In genomic region chr2:178193496-178193822, GRCh38 we compare ENCODE assay signal across 9 cellular contexts. TPM values are rescaled to one million over a fixed set of nuclear protein-coding genes. Genes with fewer than 3 reads are reported as not detected.
A peak's percentile ranks its signal among the peaks of the same experiment; 100 is the strongest.
DNase-seq lines count a peak whose midpoint lies in the region; ATAC-seq, FAIRE-seq and TF ChIP-seq lines count a peak whose summit lies in the region.
"Had no signal": no experiment of that assay in that cellular context is flagged by ENCODE, and none has a peak within 500 bp of the region (broad histone marks: within the 10 kb centered on the region; RNA-seq: fewer than 3 reads in every experiment).

No MANE protein-coding gene starts in this region.

- no peaks in the 10 kb centered on the region for H3K9me3 ChIP-seq in A549
- H3K9me3 ChIP-seq in HUES48 (ENCODE audit: control insufficient read depth, insufficient read depth, low read length), result no peaks in the 10 kb centered on the region
- no peaks in the 10 kb centered on the region for H3K9me3 ChIP-seq in breast epithelium
- H3K9me3 ChIP-seq in mucosa of rectum (ENCODE audit: control insufficient read depth in 2 of 2, low read length in 2 of 2), result no peaks in the 10 kb centered on the region

- CTCF ChIA-PET in A549 (lab: Yijun Ruan, JAX), result interaction anchor here (0.6 to 1.4 kb wide), 2 partner anchors 221 to 232 kb away, joined by 3 to 7 read pairs; no protein-coding TSS in a partner anchor

- ATAC-seq in A549 (peak; percentile 20 to 41; a peak in 5 of 6 replicates), GM21367 (IDR thresholded peaks at IDR 0.05; ENCODE audit: unreplicated experiment) (no peak), GM18867 (IDR thresholded peaks at IDR 0.05; ENCODE audit: unreplicated experiment) (no peak)

- TF ChIP-seq CTCF in A549 (IDR thresholded peaks at IDR 0.05) (no peak), breast epithelium (IDR thresholded peaks at IDR 0.05) (no peak)

- peak overlapping the region; percentile 71 to 93 for H3K27ac ChIP-seq in A549
- peak overlapping the region; percentile 51 for H3K27ac ChIP-seq in HUES48 (ENCODE audit: low read depth, low read length)
- H3K27ac ChIP-seq in breast epithelium, result peak overlapping the region; percentile 85 to 89
- peak overlapping the region; percentile 61 to 73 for H3K27ac ChIP-seq in mucosa of rectum (ENCODE audit: low read depth in 2 of 2, low read length in 2 of 2)

- H3K27me3 ChIP-seq in HUES48 (ENCODE audit: control insufficient read depth, insufficient read depth, low read length), result peaks cover 52% of the 10 kb centered on the region
- H3K27me3 ChIP-seq in breast epithelium, result no peaks in the 10 kb centered on the region
- H3K27me3 ChIP-seq in mucosa of rectum (ENCODE audit: control insufficient read depth in 2 of 2, insufficient read depth in 2 of 2, low read length in 2 of 2), result peaks cover 5 to 16% of the 10 kb centered on the region in 2 donors

- no peak for TF ChIP-seq RAD21 in A549 (conservative IDR thresholded peaks at IDR 0.05 in 1 of 2, IDR thresholded peaks at IDR 0.05 in 1 of 2)

- DNase-seq in A549 (ENCODE audit: low read depth in 1 of 2, low spot score in 1 of 2) (peak in 1 of 2 experiments; percentile 46), breast epithelium (ENCODE audit: low spot score in 2 of 2) (peak in 1 of 2 donors; percentile 58), T1000 (lab: John Stamatoyannopoulos, UW) (no peak)
- no peak for DNase-seq in stimulated activated CD8-positive, alpha-beta memory T cell treated with anti-CD3 and anti-CD28 coated beads, Interleukin-4, amount 100 ng/mL, for 48 hours
- DNase-seq: activated CD4-positive, alpha-beta T cell treated with anti-CD3 and anti-CD28 coated beads for 1 hour had no signal

- FAIRE-seq in A549 (lab: Jason Lieb, UNC), result no peak

- H3K36me3 ChIP-seq in HUES48 (ENCODE audit: control insufficient read depth, insufficient read depth, low read length), result no peaks in the 10 kb centered on the region
- H3K36me3 ChIP-seq in breast epithelium, result no peaks in the 10 kb centered on the region
- H3K36me3 ChIP-seq in mucosa of rectum (ENCODE audit: control insufficient read depth in 2 of 2, insufficient read depth in 2 of 2, low read length in 2 of 2), result no peaks in the 10 kb centered on the region

- POLR2A ChIA-PET in A549 (lab: Yijun Ruan, JAX), result no interaction called here

- TF ChIP-seq EP300 in A549 (IDR thresholded peaks at IDR 0.05), result no peak

- no peak overlapping the region for H3K9ac ChIP-seq in HUES48 (ENCODE audit: low read depth, low read length)
- peak overlapping the region; percentile 42 to 70 for H3K9ac ChIP-seq in mucosa of rectum (ENCODE audit: low read depth in 1 of 2, low read length in 2 of 2)

- TF ChIP-seq POLR2A in A549 (IDR thresholded peaks at IDR 0.05; ENCODE audit: low read length), result no peak
- TF ChIP-seq POLR2A in breast epithelium (IDR thresholded peaks at IDR 0.05), result no peak

- 3% methylated on average over 7 of the region's 10 CpGs for WGBS in A549 (ENCODE audit: missing lambda C conversion rate)

- H3K4me2 ChIP-seq in A549, result peak overlapping the region; percentile 88

- intact Hi-C loops in breast epithelium (cut with DNase I; ENCODE audit: low total_unique reads), result no loop called here

- H3K4me1 ChIP-seq in A549 (peaks cover 14% of the 10 kb centered on the region), HUES48 (ENCODE audit: control insufficient read depth, insufficient read depth, low read length) (peaks cover 13% of the 10 kb centered on the region), breast epithelium (no peaks in the 10 kb centered on the region), mucosa of rectum (ENCODE audit: control insufficient read depth in 2 of 2, insufficient read depth in 2 of 2, low read length in 2 of 2) (peaks cover 7 to 18% of the 10 kb centered on the region in 2 donors)

- peak overlapping the region; percentile 78 for H3K4me3 ChIP-seq in A549
- peak overlapping the region; percentile 75 for H3K4me3 ChIP-seq in HUES48 (ENCODE audit: low read depth, low read length)
- H3K4me3 ChIP-seq in breast epithelium, result peak overlapping the region; percentile 80 to 94 (median 86)
- peak overlapping the region; percentile 71 to 72 for H3K4me3 ChIP-seq in mucosa of rectum (ENCODE audit: low read length in 2 of 2)

TF ChIP-seq in A549, 52 proteins besides CTCF, POLR2A, EP300 and RAD21:
- TF ChIP-seq ATOH8 (CRISPR knock-in tag; IDR thresholded peaks at IDR 0.05; ENCODE audit: low read depth) (no peak), USF2 (IDR thresholded peaks at IDR 0.05) (no peak), ZSCAN20 (CRISPR knock-in tag; IDR thresholded peaks at IDR 0.05) (no peak), KDM1A (IDR thresholded peaks at IDR 0.05; ENCODE audit: low read depth) (no peak), CEBPB (IDR thresholded peaks at IDR 0.05) (no peak), NFE2L2 (conservative IDR thresholded peaks at IDR 0.05; ENCODE audit: low read length) (no peak), GATA3 (IDR thresholded peaks at IDR 0.05; ENCODE audit: borderline replicate concordance) (no peak), RNF2 (IDR thresholded peaks at IDR 0.05; ENCODE audit: borderline replicate concordance, low read depth) (no peak), MAFK (IDR thresholded peaks at IDR 0.05; ENCODE audit: partially characterized antibody) (no peak), ESRRA (IDR thresholded peaks at IDR 0.05; ENCODE audit: borderline replicate concordance, low read length) (no peak), CHD4 (IDR thresholded peaks at IDR 0.05; ENCODE audit: borderline replicate concordance) (no peak), REST (IDR thresholded peaks at IDR 0.05) (no peak), PBX3 (IDR thresholded peaks at IDR 0.05) (no peak)

RNA-seq across cellular contexts. Expression of gene OSBPL6, which starts 0.9 kb away (rescaled TPM):
- 8.1 and 8.2 TPM in 2 replicates for polyA plus RNA-seq in A549 (2011; rRNA removed)
- 2.8 and 3.0 TPM in 2 replicates for polyA plus RNA-seq in A549 (2012; cell fraction: cytosol; rRNA removed)
- 2.3 and 3.3 TPM in 2 replicates for polyA plus RNA-seq in A549 (2012; cell fraction: nucleus; rRNA removed)
- polyA plus RNA-seq in A549 (2017; fragmentation: RNase III; extraction: RNeasy Plus Mini Kit Qiagen cat#74134 plus additional on column Dnase treatment), result 2.9 to 3.5 TPM (median 3.0 TPM) in 3 replicates
- 4.8 and 5.7 TPM in 2 replicates for polyA minus RNA-seq in A549 (2011; rRNA and poly(A)+ RNA removed)
- total RNA-seq in breast epithelium, result 1 to 10 TPM; 1.3 to 4.8 (median 1.8) TPM

Comparison
In these comparisons a context has a peak if more than half of its experiments do, and no peak if none do; other contexts are left out.
1. ATAC-seq: peak in A549 (2 of 2); none in GM21367 (single experiment) and GM18867 (single experiment).
2. Peak in every context shown above with its lines, with median percentiles within 50 percentile points of each other: H3K27ac ChIP-seq and H3K4me3 ChIP-seq.